Comparison of ENCODE assay signal across 11 cellular contexts in genomic region chr4:109921384-109921808, GRCh38. TPM values are rescaled to one million over a fixed set of nuclear protein-coding genes. Genes with fewer than 3 reads are reported as not detected.
DNase-seq lines count a peak whose midpoint lies in the region; ATAC-seq, FAIRE-seq and TF ChIP-seq lines count a peak whose summit lies in the region.
"Had no signal": no experiment of that assay in that cellular context is flagged by ENCODE, and none has a peak within 500 bp of the region (broad histone marks: within the 10 kb centered on the region; RNA-seq: fewer than 3 reads in every experiment).

No MANE protein-coding gene starts in this region.

- ATAC-seq in Right ventricle myocardium superior (ENCODE audit: poor library complexity) (peak; percentile 64), HG02840 (IDR thresholded peaks at IDR 0.05; ENCODE audit: low FRiP score, unreplicated experiment) (no peak)
- ATAC-seq: Panc1 had no signal

- DNase-seq in Right ventricle myocardium superior (no peak), right atrium auricular region (ENCODE audit: low spot score) (no peak), astrocyte of the hippocampus (ENCODE audit: low read depth, low spot score) (peak; percentile 95), keratinocyte (ENCODE audit: low read depth, low spot score) (no peak), GM10266 (ENCODE audit: extremely low spot score) (no peak), NCI-H2171 treated with DMSO at 0.1 percent for 48 hours (lab: John Stamatoyannopoulos, UW) (no peak), NOMO-1 treated with dmso at 0.1 percent for 144 hours (lab: John Stamatoyannopoulos, UW; ENCODE audit: unreplicated experiment) (no peak)
- DNase-seq: Karpas-422 had no signal

- intact Hi-C loops in Right ventricle myocardium superior (cut with DNase I): no loop called here

- H3K9me3 ChIP-seq in right atrium auricular region (no peaks in the 10 kb centered on the region), keratinocyte (ENCODE audit: control insufficient read depth, low read depth, low read length) (no peaks in the 10 kb centered on the region)
- H3K9me3 ChIP-seq: BLaER1 had no signal

- H3K9ac ChIP-seq in keratinocyte (ENCODE audit: control insufficient read depth, extremely low read depth, insufficient read depth, low read length): no peak overlapping the region
- H3K9ac ChIP-seq: BLaER1 had no signal

- H3K4me1 ChIP-seq in right atrium auricular region (no peaks in the 10 kb centered on the region), keratinocyte (ENCODE audit: control insufficient read depth, extremely low read depth, insufficient read depth, low read length) (no peaks in the 10 kb centered on the region)

- peak; percentile 23 for FAIRE-seq in keratinocyte (lab: Jason Lieb, UNC)

- H3K9me1 ChIP-seq in keratinocyte (ENCODE audit: control insufficient read depth, extremely low read depth, insufficient read depth, low read length): no peaks in the 10 kb centered on the region

- H4K20me1 ChIP-seq in keratinocyte (ENCODE audit: control insufficient read depth, extremely low read depth, insufficient read depth, low read length): no peaks in the 10 kb centered on the region
- H4K20me1 ChIP-seq: BLaER1 had no signal

- dilution Hi-C loops in keratinocyte (cut with MboI; ENCODE audit: extremely low pct_ligation_motif_present, low sequenced_read_pairs): no loop called here

- no peak overlapping the region for H3K4me3 ChIP-seq in right atrium auricular region
- H3K4me3 ChIP-seq in keratinocyte (ENCODE audit: control insufficient read depth in 2 of 3, extremely low read depth in 1 of 3, insufficient read depth in 2 of 3, low read depth in 1 of 3, low read length in 3 of 3): no peak overlapping the region
- H3K4me3 ChIP-seq: BLaER1 had no signal

- H3K79me2 ChIP-seq in keratinocyte (ENCODE audit: control insufficient read depth, insufficient read depth, low read length): no peaks in the 10 kb centered on the region

- H3K27me3 ChIP-seq in right atrium auricular region (no peaks in the 10 kb centered on the region), keratinocyte (ENCODE audit: control insufficient read depth, extremely low read depth, insufficient read depth, low read length) (no peaks in the 10 kb centered on the region)
- H3K27me3 ChIP-seq: BLaER1 had no signal

- H3K36me3 ChIP-seq in right atrium auricular region: no peaks in the 10 kb centered on the region
- H3K36me3 ChIP-seq in keratinocyte (ENCODE audit: control insufficient read depth in 2 of 2, extremely low read depth in 1 of 2, insufficient read depth in 2 of 2, low read length in 2 of 2): no peaks in the 10 kb centered on the region
- H3K36me3 ChIP-seq: BLaER1 had no signal

- H3K4me2 ChIP-seq in keratinocyte (ENCODE audit: control insufficient read depth, extremely low read depth, insufficient read depth, low read depth, low read length): no peak overlapping the region
- H3K4me2 ChIP-seq: BLaER1 had no signal

- H2AFZ ChIP-seq in keratinocyte (ENCODE audit: control insufficient read depth, low read length): no peak overlapping the region

- H3K27ac ChIP-seq in right atrium auricular region (no peak overlapping the region), keratinocyte (ENCODE audit: control insufficient read depth, insufficient read depth, low read length) (no peak overlapping the region)
- H3K27ac ChIP-seq: BLaER1 had no signal

- no peak for TF ChIP-seq CTCF in right atrium auricular region (IDR thresholded peaks at IDR 0.05)
- TF ChIP-seq CTCF in keratinocyte (optimal IDR thresholded peaks at IDR 0.05 in 1 of 3, IDR thresholded peaks at IDR 0.05 in 1 of 3, conservative IDR thresholded peaks at IDR 0.05 in 1 of 3; ENCODE audit: extremely low read depth in 1 of 3, insufficient read depth in 2 of 3, low read length in 3 of 3): no peak
- no peak for TF ChIP-seq CTCF in GM10266 (IDR thresholded peaks at IDR 0.05; ENCODE audit: control insufficient read depth, insufficient read depth, low read depth, missing control alignments)

RNA-seq across cellular contexts. Expression of gene EGF, which starts 8.7 kb away (rescaled TPM):
- total RNA-seq in Right ventricle myocardium superior: 13.8 TPM
- 10 to 100 TPM in 1 of 2 donors, 1 to 10 TPM in 1; 7.4 to 13.4 TPM for total RNA-seq in right atrium auricular region
- polyA plus RNA-seq in keratinocyte: 0.58 to 1.3 TPM (median 0.97 TPM) in 3 replicates
- polyA plus RNA-seq in keratinocyte (2011; ENCODE audit: low read depth): 0.15 TPM
- polyA plus RNA-seq in keratinocyte (2011; cell fraction: cytosol; rRNA removed): 0.81 and 1.1 TPM in 2 replicates
- polyA plus RNA-seq in keratinocyte (2011; cell fraction: nucleus; rRNA removed): 2.7 and 4.3 TPM in 2 replicates
- 0.45 and 0.83 TPM in 2 replicates for polyA plus RNA-seq in keratinocyte (2012; ENCODE audit: low replicate concordance)
- polyA minus RNA-seq in keratinocyte: 0.33 to 0.74 TPM (median 0.46 TPM) in 3 replicates
- not detected for polyA minus RNA-seq in keratinocyte (2011; cell fraction: cytosol; rRNA and poly(A)+ RNA removed)
- polyA minus RNA-seq in keratinocyte (2011; cell fraction: nucleus; rRNA and poly(A)+ RNA removed): 1.4 and 2.1 TPM in 2 replicates
